Comparison of ENCODE assay signal across 8 cellular contexts in the genomic region with DNA sequence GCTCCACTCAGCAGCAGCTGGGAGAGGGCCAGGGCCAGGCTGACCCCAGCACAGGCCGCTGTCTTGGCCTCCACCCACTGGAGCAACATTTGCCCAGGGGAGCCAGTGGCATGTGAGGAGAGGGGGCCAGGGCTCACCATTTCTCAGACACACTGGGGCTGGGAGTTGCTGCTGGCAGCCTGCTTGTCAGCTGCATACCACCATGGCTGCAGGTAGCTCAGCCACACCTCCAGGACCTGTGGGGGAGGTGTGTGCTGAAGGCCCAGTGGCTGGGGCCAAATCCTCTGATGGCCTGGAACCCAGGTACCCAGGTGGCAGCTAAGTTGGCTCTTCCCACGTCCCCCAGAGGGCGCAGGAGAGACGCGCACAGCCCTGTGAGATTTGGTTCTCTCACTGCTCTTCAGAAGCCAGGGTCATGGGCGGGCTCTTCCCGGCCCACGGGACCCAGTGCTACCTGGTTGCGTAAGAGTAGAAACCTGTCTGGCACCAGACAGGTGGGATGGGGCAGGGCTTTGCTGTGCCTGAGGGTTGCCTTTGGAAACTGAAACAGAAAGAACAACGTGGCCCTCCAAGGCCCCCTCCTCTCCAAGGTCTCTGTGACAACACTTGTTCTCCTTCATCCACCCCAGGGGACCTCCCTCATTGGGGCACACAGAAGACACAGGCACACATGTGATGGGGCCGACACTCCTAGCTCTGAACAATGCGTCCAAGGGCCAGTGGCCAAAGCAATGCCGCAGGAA.
DNase-seq lines count a peak whose midpoint lies in the region; ATAC-seq, FAIRE-seq and TF ChIP-seq lines count a peak whose summit lies in the region.

No MANE protein-coding gene starts in this region.

- no peak overlapping the region for H2BK15ac ChIP-seq in H9 (ENCODE audit: low read depth, low read length)
- H2BK15ac ChIP-seq in H1 (ENCODE audit: low read length), result peak overlapping the region; percentile 88; the same call in 1 of the 2 replicates

- H3K9ac ChIP-seq in H9 (ENCODE audit: extremely low read depth, insufficient read length, low read length) (no peak overlapping the region), H1 (replicated peaks in 1 of 4; ENCODE audit: extremely low read depth in 1 of 4, low read depth in 3 of 4, low read length in 3 of 4) (no peak overlapping the region)

- H3K9me3 ChIP-seq in H9 (ENCODE audit: control insufficient read depth, low read depth, low read length) (no peaks in the 10 kb centered on the region), H1 (ENCODE audit: insufficient read depth in 2 of 2, low read depth in 1 of 2, low read length in 1 of 2) (no peaks in the 10 kb centered on the region)
- no peaks in the 10 kb centered on the region for H3K9me3 ChIP-seq in naive thymus-derived CD4-positive, alpha-beta T cell (ENCODE audit: control insufficient read depth in 2 of 3, low read length in 3 of 3)

- H3T11ph ChIP-seq in H9 (ENCODE audit: low read length), result no peak overlapping the region

- peak in 1 of 2 experiments; percentile 69; a peak in 1 of 3 replicates for TF ChIP-seq EP300 in H1 (IDR thresholded peaks at IDR 0.05; ENCODE audit: borderline replicate concordance in 1 of 2, low read depth in 2 of 2, low read length in 2 of 2)

- H3K4me1 Mint-ChIP-seq in H9, result peaks cover 12 to 21% of the 10 kb centered on the region in 2 experiments
- H3K4me1 Mint-ChIP-seq in naive thymus-derived CD4-positive, alpha-beta T cell, result peaks cover 3 to 25% (median 17%) of the 10 kb centered on the region in 7 donors

- FAIRE-seq in H1 (lab: Jason Lieb, UNC), result peak; percentile 70

- DNase-seq in Ammon's horn (ENCODE audit: low spot score), result peak; percentile 47
- peak; percentile 95 for DNase-seq in H9
- DNase-seq in NCI-H526 (lab: John Stamatoyannopoulos, UW), result peak; percentile 60 to 87
- peak; percentile 59 to 60 for DNase-seq in activated CD4-positive, alpha-beta T cell treated with anti-CD3 and anti-CD28 coated beads, Interleukin-2, amount 50 U/mL, for 4 hours
- DNase-seq in H1 (ENCODE audit: low read depth in 1 of 2, low spot score in 2 of 2), result peak; percentile 83 to 85
- peak; percentile 47 to 74 (median 71) for DNase-seq in naive thymus-derived CD4-positive, alpha-beta T cell
- peak; percentile 46 to 74 (median 58) for DNase-seq in stimulated activated naive CD4-positive, alpha-beta T cell (lab: John Stamatoyannopoulos, UW)
- DNase-seq in cerebellum (ENCODE audit: low spot score), result no peak

- no peaks in the 10 kb centered on the region for H3K23me2 ChIP-seq in H9 (ENCODE audit: insufficient read length, low read depth, low read length, poor library complexity, severe bottlenecking)
- no peaks in the 10 kb centered on the region for H3K23me2 ChIP-seq in H1 (ENCODE audit: low read depth, low read length)

- intact Hi-C loops in naive thymus-derived CD4-positive, alpha-beta T cell (cut with micrococcal nuclease), result loop anchor here (1.0 to 5.0 kb wide), 6 partner anchors 37 to 188 kb away; a partner anchor contains a TSS

- H4K8ac ChIP-seq in H9 (replicated peaks; ENCODE audit: insufficient read length, low read depth, low read length), result no peak overlapping the region
- H4K8ac ChIP-seq in H1 (ENCODE audit: extremely low read depth, insufficient read depth, low read length), result 0 out of 2 replicates have a peak overlapping the region, but pooled peaks have one; percentile 17

- peak overlapping the region; percentile 11 for H3K18ac ChIP-seq in H9 (ENCODE audit: insufficient read length, low read depth, low read length)
- peak overlapping the region; percentile 87 for H3K18ac ChIP-seq in H1 (ENCODE audit: extremely low read depth, low read length)

- H4K20me1 ChIP-seq in H9 (ENCODE audit: control insufficient read depth, insufficient read depth, insufficient read length), result no peaks in the 10 kb centered on the region
- H4K20me1 ChIP-seq in H1 (replicated peaks in 1 of 2; ENCODE audit: control insufficient read depth in 1 of 2, insufficient read depth in 2 of 2, low read length in 2 of 2), result no peaks in the 10 kb centered on the region

- H4K5ac ChIP-seq in H9 (ENCODE audit: insufficient read length, low read depth, low read length), result no peak overlapping the region
- H4K5ac ChIP-seq in H1 (ENCODE audit: insufficient read length, low read depth, low read length), result no peak overlapping the region

- no peaks in the 10 kb centered on the region for H3K36me3 ChIP-seq in H1 (ENCODE audit: control insufficient read depth in 2 of 4, insufficient read depth in 4 of 4, low read length in 3 of 4)
- no peaks in the 10 kb centered on the region for H3K36me3 ChIP-seq in naive thymus-derived CD4-positive, alpha-beta T cell (ENCODE audit: control insufficient read depth in 2 of 3, insufficient read depth in 3 of 3, low read length in 3 of 3)

- H2AK5ac ChIP-seq in H9 (ENCODE audit: insufficient read length, low read length), result no peak overlapping the region
- H2AK5ac ChIP-seq in H1 (ENCODE audit: low read depth, low read length), result no peak overlapping the region

- H3K9me3 Mint-ChIP-seq in H9, result no peaks in the 10 kb centered on the region
- H3K9me3 Mint-ChIP-seq in naive thymus-derived CD4-positive, alpha-beta T cell, result no peaks in the 10 kb centered on the region

- no peaks in the 10 kb centered on the region for H3K27me3 Mint-ChIP-seq in H9 (ENCODE audit: low read depth)
- peaks cover 0 to 2% (median 0%) of the 10 kb centered on the region in 5 donors for H3K27me3 Mint-ChIP-seq in naive thymus-derived CD4-positive, alpha-beta T cell

- H2BK20ac ChIP-seq in H9 (ENCODE audit: low read depth, low read length, poor library complexity, severe bottlenecking), result no peak overlapping the region
- H2BK20ac ChIP-seq in H1 (ENCODE audit: low read length), result 0 out of 2 replicates have a peak overlapping the region, but pooled peaks have one; percentile 18

- H3K27ac Mint-ChIP-seq in H9, result no peak overlapping the region
- peak overlapping the region in 4 of 9 donors; percentile 22 to 76 (median 29) for H3K27ac Mint-ChIP-seq in naive thymus-derived CD4-positive, alpha-beta T cell

- H3K27ac ChIP-seq in H9 (ENCODE audit: insufficient read length, low read depth, low read length) (no peak overlapping the region), H1 (ENCODE audit: low read depth, low read length) (no peak overlapping the region)
- H3K27ac ChIP-seq in naive thymus-derived CD4-positive, alpha-beta T cell (ENCODE audit: low read depth, low read length), result no peak overlapping the region

- no peak overlapping the region for H3K23ac ChIP-seq in H9 (ENCODE audit: insufficient read length, low read depth, low read length)
- H3K23ac ChIP-seq in H1 (ENCODE audit: insufficient read length), result no peak overlapping the region

- H3K4me3 Mint-ChIP-seq in H9, result no peak overlapping the region
- peak overlapping the region in 5 of 10 donors; percentile 17 to 69 (median 42) for H3K4me3 Mint-ChIP-seq in naive thymus-derived CD4-positive, alpha-beta T cell

- peak; percentile 90 for ATAC-seq in naive thymus-derived CD4-positive, alpha-beta T cell

- H3K79me2 ChIP-seq in H9 (ENCODE audit: insufficient read depth, low read length), result no peaks in the 10 kb centered on the region
- no peaks in the 10 kb centered on the region for H3K79me2 ChIP-seq in H1 (ENCODE audit: control insufficient read depth in 1 of 2, insufficient read depth in 2 of 2, low read length in 2 of 2)

- TF ChIP-seq CTCF in H9 (conservative IDR thresholded peaks at IDR 0.05) (peak; percentile 93), H1 (IDR thresholded peaks at IDR 0.05; ENCODE audit: control extremely low read depth in 1 of 3, insufficient read depth in 1 of 3, low read depth in 1 of 3, low read length in 3 of 3) (peak; percentile 88 to 97 (median 96))

- H2AFZ ChIP-seq in H9 (ENCODE audit: low read length) (no peak overlapping the region), H1 (ENCODE audit: low read length) (peak overlapping the region; percentile 36; the same call in 1 of the 2 replicates)

- CTCF ChIA-PET in H1 (lab: Charles Lee; ENCODE audit: partially characterized antibody), result interaction anchor here (0.7 to 4.7 kb wide), 28 partner anchors 9 to 202 kb away, joined by 3 to 28 read pairs (median 4); no protein-coding TSS in a partner anchor
- CTCF ChIA-PET in naive thymus-derived CD4-positive, alpha-beta T cell (lab: Charles Lee), result interaction anchor here (1.0 to 1.7 kb wide), 4 partner anchors 39 to 193 kb away, joined by 3 to 6 read pairs (median 3); no protein-coding TSS in a partner anchor

- no peak overlapping the region for H2BK120ac ChIP-seq in H9 (ENCODE audit: low read depth, low read length, poor library complexity, severe bottlenecking)
- H2BK120ac ChIP-seq in H1 (replicated peaks; ENCODE audit: low read depth, low read length), result no peak overlapping the region

- H3K4me2 ChIP-seq in H9 (ENCODE audit: insufficient read depth, insufficient read length, low read length) (no peak overlapping the region), H1 (ENCODE audit: insufficient read depth in 1 of 2, low read depth in 2 of 2, low read length in 2 of 2) (peak overlapping the region in 1 of 2 experiments; percentile 40; a peak in 1 of 4 replicates)

- H3K4me3 ChIP-seq in H1 (ENCODE audit: extremely low read depth in 1 of 4, insufficient read depth in 2 of 4, low read depth in 3 of 4, low read length in 4 of 4), result no peak overlapping the region
- no peak overlapping the region for H3K4me3 ChIP-seq in naive thymus-derived CD4-positive, alpha-beta T cell (ENCODE audit: low read length)

- POLR2A ChIA-PET in H1 (lab: Charles Lee; ENCODE audit: partially characterized antibody), result interaction anchor here (1.2 to 1.3 kb wide), 2 partner anchors 13 to 43 kb away, joined by 3 to 4 read pairs; no protein-coding TSS in a partner anchor
- POLR2A ChIA-PET in naive thymus-derived CD4-positive, alpha-beta T cell (lab: Charles Lee), result interaction anchor here (1.0 to 1.1 kb wide), 3 partner anchors 15 to 188 kb away, joined by 3 to 4 read pairs (median 3); no protein-coding TSS in a partner anchor

- no peak for TF ChIP-seq POLR2A in H1 (IDR thresholded peaks at IDR 0.05; ENCODE audit: control extremely low read depth in 1 of 2, low read depth in 2 of 2, low read length in 2 of 2)

- H3K56ac ChIP-seq in H9 (ENCODE audit: insufficient read length, low read depth, low read length) (no peak overlapping the region), H1 (replicated peaks; ENCODE audit: insufficient read length, low read depth, low read length) (no peak overlapping the region)

- no peaks in the 10 kb centered on the region for H3K36me3 Mint-ChIP-seq in H9 (ENCODE audit: insufficient read depth in 1 of 3, low read depth in 3 of 3)
- no peaks in the 10 kb centered on the region for H3K36me3 Mint-ChIP-seq in naive thymus-derived CD4-positive, alpha-beta T cell

- H2BK12ac ChIP-seq in H9 (ENCODE audit: insufficient read length, low read depth, low read length) (no peak overlapping the region), H1 (ENCODE audit: low read depth, low read length) (peak overlapping the region; percentile 76; the same call in 1 of the 2 replicates)

- H4K91ac ChIP-seq in H9 (ENCODE audit: insufficient read length, low read depth, low read length) (no peak overlapping the region), H1 (replicated peaks; ENCODE audit: insufficient read length, low read length) (no peak overlapping the region)

- H3K79me1 ChIP-seq in H9 (ENCODE audit: insufficient read depth, low read depth, low read length, poor library complexity, severe bottlenecking) (no peaks in the 10 kb centered on the region), H1 (ENCODE audit: low read depth, low read length) (no peaks in the 10 kb centered on the region)

- no CpG with 5 or more reads among the region's 13 CpGs for WGBS in H9 (ENCODE audit: extremely low coverage, insufficient read length, low lambda C conversion rate)
- WGBS in H1 (ENCODE audit: extremely low coverage in 1 of 2, insufficient coverage in 1 of 2, insufficient read length in 1 of 2, insufficient replicate concordance in 2 of 2, low coverage in 1 of 2, low lambda C conversion rate in 2 of 2, missing lambda C conversion rate in 1 of 2), 2 experiments, result 49% methylated on average over 12 of the region's 13 CpGs; no CpG with 5 or more reads in 1 of the 2 experiments

- peak; percentile 88 to 94 for TF ChIP-seq RAD21 in H1 (IDR thresholded peaks at IDR 0.05 in 1 of 2, conservative IDR thresholded peaks at IDR 0.05 in 1 of 2; ENCODE audit: low read depth in 2 of 2, low read length in 2 of 2)

- H3K14ac ChIP-seq in H9 (ENCODE audit: insufficient read depth, low read length), result 0 out of 2 replicates have a peak overlapping the region, but pooled peaks have one; percentile 26
- no peak overlapping the region for H3K14ac ChIP-seq in H1 (ENCODE audit: insufficient read length)

- H3K4ac ChIP-seq in H9 (ENCODE audit: low read depth, low read length) (no peak overlapping the region), H1 (replicated peaks; ENCODE audit: insufficient read length, low read depth, low read length) (no peak overlapping the region)

- no peaks in the 10 kb centered on the region for H3K4me1 ChIP-seq in H9 (ENCODE audit: insufficient read depth, low read length)
- H3K4me1 ChIP-seq in H1 (replicated peaks in 1 of 4; ENCODE audit: control insufficient read depth in 3 of 4, insufficient read depth in 4 of 4, low read length in 3 of 4), result peaks cover 0 to 20% (median 8%) of the 10 kb centered on the region in 4 experiments; a peak in 5 of 7 replicates
- peaks cover 5 to 10% of the 10 kb centered on the region in 2 donors for H3K4me1 ChIP-seq in naive thymus-derived CD4-positive, alpha-beta T cell (ENCODE audit: control insufficient read depth in 2 of 2, insufficient read depth in 2 of 2, low read length in 2 of 2)

- H2BK5ac ChIP-seq in H9 (ENCODE audit: insufficient read length, low read length), result no peak overlapping the region
- H2BK5ac ChIP-seq in H1 (ENCODE audit: low read depth, low read length), result no peak overlapping the region; the same call in 1 of the 2 replicates

- H3K27me3 ChIP-seq in H9 (ENCODE audit: insufficient read depth, low read length) (no peaks in the 10 kb centered on the region), H1 (replicated peaks in 1 of 4; ENCODE audit: control insufficient read depth in 3 of 4, extremely low read depth in 1 of 4, insufficient read depth in 3 of 4, low read length in 3 of 4) (no peaks in the 10 kb centered on the region)
- H3K27me3 ChIP-seq in naive thymus-derived CD4-positive, alpha-beta T cell (ENCODE audit: control insufficient read depth in 2 of 2, insufficient read depth in 2 of 2, low read length in 2 of 2), result no peaks in the 10 kb centered on the region
